Comparison of ENCODE assay signal across 10 cellular contexts in the genomic region with DNA sequence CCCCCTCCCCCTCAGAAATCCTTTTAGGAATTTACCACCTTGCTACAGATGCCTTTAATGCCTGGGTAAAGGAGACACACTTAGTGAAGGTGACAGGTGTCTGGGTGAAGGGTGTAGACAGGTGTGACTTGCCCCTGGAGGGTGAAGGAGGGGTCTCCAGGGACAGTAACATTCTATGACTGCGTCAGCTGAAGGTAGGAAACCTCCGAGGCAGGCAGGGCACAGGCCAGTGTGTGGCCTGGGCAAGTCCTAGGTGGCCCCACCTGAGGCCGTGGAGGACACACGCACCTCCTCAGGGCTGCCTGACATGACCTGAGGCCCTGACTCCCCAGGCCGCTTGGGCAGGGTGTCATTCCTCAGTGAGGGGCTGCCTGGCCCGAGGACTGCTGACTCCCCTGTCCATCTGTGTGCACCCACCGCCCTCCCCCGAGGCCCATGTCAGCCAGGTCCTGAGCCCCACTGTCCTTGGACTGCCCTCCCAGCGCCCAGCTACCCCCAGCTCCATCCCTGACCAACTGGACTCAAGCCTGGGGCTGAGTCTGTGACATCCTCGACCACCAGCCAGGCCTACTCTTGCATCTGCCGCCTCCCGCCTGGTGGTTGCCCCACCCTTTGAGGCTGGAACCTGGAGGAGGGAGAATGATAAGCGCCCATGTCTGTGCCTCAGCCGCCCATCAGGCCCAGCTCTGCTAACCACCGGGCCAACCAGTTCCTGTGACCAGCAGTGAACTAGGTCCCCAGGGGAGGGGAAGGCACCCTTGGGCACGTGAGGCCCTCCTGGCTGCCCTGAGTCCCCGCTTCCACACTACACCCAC. TPM values are rescaled to one million over a fixed set of nuclear protein-coding genes. Genes with fewer than 3 reads are reported as not detected.
A peak's percentile ranks its signal among the peaks of the same experiment; 100 is the strongest.
DNase-seq lines count a peak whose midpoint lies in the region; ATAC-seq and TF ChIP-seq lines count a peak whose summit lies in the region.
"Had no signal": no experiment of that assay in that cellular context is flagged by ENCODE, and none has a peak within 500 bp of the region (broad histone marks: within the 10 kb centered on the region; RNA-seq: fewer than 3 reads in every experiment).

No MANE protein-coding gene starts in this region.

- no peak overlapping the region for H2AK5ac ChIP-seq in trophoblast cell (ENCODE audit: low read length)

- TF ChIP-seq CTCF in GM06990 (IDR thresholded peaks at IDR 0.05; ENCODE audit: insufficient read depth, low read length, poor library complexity, severe bottlenecking) (no peak), OCI-LY1 (IDR thresholded peaks at IDR 0.05; ENCODE audit: low read length) (no peak), GM20000 (IDR thresholded peaks at IDR 0.05; ENCODE audit: extremely low read depth, missing control alignments) (no peak)

- H3K36me3 ChIP-seq in GM06990 (ENCODE audit: control insufficient read depth, insufficient read depth, low read length) (peaks cover 2% of the 10 kb centered on the region; the same call in 1 of the 2 replicates), OCI-LY1 (ENCODE audit: insufficient read depth, low read length) (no peaks in the 10 kb centered on the region), trophoblast cell (ENCODE audit: control insufficient read depth in 1 of 2, insufficient read depth in 2 of 2, low read length in 2 of 2) (peaks cover 4 to 8% of the 10 kb centered on the region in 2 experiments)

- H2BK5ac ChIP-seq in trophoblast cell (ENCODE audit: low read depth, low read length, poor library complexity): no peak overlapping the region

- no peak overlapping the region for H3K4ac ChIP-seq in trophoblast cell (ENCODE audit: low read depth, low read length)

- H2AFZ ChIP-seq in OCI-LY1 (ENCODE audit: low read length) (no peak overlapping the region), trophoblast cell (ENCODE audit: insufficient read depth, low read length, poor library complexity) (no peak overlapping the region)

- H3K14ac ChIP-seq in trophoblast cell (ENCODE audit: low read length): no peak overlapping the region

- H4K20me1 ChIP-seq in OCI-LY1 (ENCODE audit: insufficient read depth, low read length): no peaks in the 10 kb centered on the region

- H3K79me2 ChIP-seq in OCI-LY1 (ENCODE audit: insufficient read depth, low read length): no peaks in the 10 kb centered on the region
- H3K79me2 ChIP-seq in trophoblast cell (ENCODE audit: control insufficient read depth, insufficient read depth, low read length, poor library complexity): no peaks in the 10 kb centered on the region

- no peak overlapping the region for H3K23ac ChIP-seq in trophoblast cell (ENCODE audit: low read length)

- H3K4me1 ChIP-seq in OCI-LY1 (ENCODE audit: insufficient read depth, low read length, severe bottlenecking) (peaks cover 61% of the 10 kb centered on the region), trophoblast cell (ENCODE audit: control insufficient read depth in 1 of 2, insufficient read depth in 2 of 2, low read length in 2 of 2) (peaks cover 0 to 10% of the 10 kb centered on the region in 2 experiments)

- H3K9ac ChIP-seq in OCI-LY1 (ENCODE audit: low read length) (no peak overlapping the region), trophoblast cell (ENCODE audit: low read length) (no peak overlapping the region)

- no peak overlapping the region for H2BK120ac ChIP-seq in trophoblast cell (ENCODE audit: insufficient read depth, low read length, poor library complexity)

- H3K18ac ChIP-seq in trophoblast cell (ENCODE audit: low read length): no peak overlapping the region

- DNase-seq in GM06990 (ENCODE audit: extremely low read depth, insufficient read length) (peak; percentile 6), Right ventricle myocardium superior (peak; percentile 44), trophoblast cell (no peak), GM19240 (ENCODE audit: insufficient read length, low spot score) (no peak), GM20000 (ENCODE audit: low spot score) (no peak)
- DNase-seq: midbrain, T1000 had no signal

- H3F3A ChIP-seq in OCI-LY1 (ENCODE audit: insufficient read depth, low read length): no peaks in the 10 kb centered on the region

- no peaks in the 10 kb centered on the region for H3K79me1 ChIP-seq in trophoblast cell (ENCODE audit: low read length)

- H3K4me2 ChIP-seq in OCI-LY1 (ENCODE audit: low read length) (no peak overlapping the region), trophoblast cell (ENCODE audit: low read length) (no peak overlapping the region)

- H3K9me2 ChIP-seq in OCI-LY1 (ENCODE audit: low read depth, low read length): no peaks in the 10 kb centered on the region

- ATAC-seq in Right ventricle myocardium superior (ENCODE audit: poor library complexity): no peak
- no peak for ATAC-seq in GM18505 (IDR thresholded peaks at IDR 0.05; ENCODE audit: unreplicated experiment)
- ATAC-seq: gastroesophageal sphincter had no signal

- H3K27me3 ChIP-seq in GM06990 (replicated peaks; ENCODE audit: control insufficient read depth, insufficient read depth, low read length) (no peaks in the 10 kb centered on the region), OCI-LY1 (ENCODE audit: insufficient read depth, low read length) (no peaks in the 10 kb centered on the region), trophoblast cell (ENCODE audit: insufficient read depth, low read length) (no peaks in the 10 kb centered on the region)
- H3K27me3 ChIP-seq: gastroesophageal sphincter had no signal

- intact Hi-C loops in Right ventricle myocardium superior (cut with DNase I): no loop called here

- peak overlapping the region; percentile 27 for H4K8ac ChIP-seq in trophoblast cell (ENCODE audit: low read depth, low read length)

- H2BK12ac ChIP-seq in trophoblast cell (ENCODE audit: low read length): no peak overlapping the region

- H4K91ac ChIP-seq in trophoblast cell (ENCODE audit: low read depth, low read length): peak overlapping the region; percentile 17

- H3K9me3 ChIP-seq in OCI-LY1 (ENCODE audit: low read length): no peaks in the 10 kb centered on the region
- no peaks in the 10 kb centered on the region for H3K9me3 ChIP-seq in trophoblast cell (ENCODE audit: insufficient read depth, low read depth, low read length)
- H3K9me3 ChIP-seq: gastroesophageal sphincter had no signal

- H3K27ac ChIP-seq in OCI-LY1 (ENCODE audit: low read depth, low read length, poor library complexity, severe bottlenecking) (peak overlapping the region; percentile 3), trophoblast cell (ENCODE audit: low read depth, low read length) (no peak overlapping the region)
- H3K27ac ChIP-seq: gastroesophageal sphincter had no signal

- H4K12ac ChIP-seq in trophoblast cell (ENCODE audit: low read depth, low read length): no peak overlapping the region

- TF ChIP-seq POLR2A in GM18505 (IDR thresholded peaks at IDR 0.05; ENCODE audit: borderline replicate concordance, extremely low read depth, insufficient read depth, insufficient read length): no peak

- no CpG with 5 or more reads among the region's 17 CpGs for WGBS in trophoblast cell (ENCODE audit: extremely low coverage, insufficient coverage, insufficient read length)

- H3K4me3 ChIP-seq in GM06990 (replicated peaks; ENCODE audit: low read depth, low read length) (no peak overlapping the region), OCI-LY1 (ENCODE audit: low read depth, low read length, poor library complexity, severe bottlenecking) (no peak overlapping the region), trophoblast cell (ENCODE audit: low read depth, low read length) (no peak overlapping the region)
- H3K4me3 ChIP-seq: gastroesophageal sphincter had no signal

RNA-seq across cellular contexts. Expression of a gene that starts 18.4 kb away (rescaled TPM):
- total RNA-seq in Right ventricle myocardium superior: 27.5 TPM
- 20.3 and 21.4 TPM in 2 replicates for polyA plus RNA-seq in trophoblast cell (2013)

RNA-seq across cellular contexts. Expression of a gene that starts 19.7 kb away (rescaled TPM):
- 49.2 TPM for total RNA-seq in Right ventricle myocardium superior
- polyA plus RNA-seq in trophoblast cell (2013): 52.0 and 52.5 TPM in 2 replicates

RNA-seq across cellular contexts. Expression of a gene that starts 55.9 kb away (rescaled TPM):
- 0.56 TPM for total RNA-seq in Right ventricle myocardium superior
- polyA plus RNA-seq in trophoblast cell (2013): 0.37 and 0.44 TPM in 2 replicates

Comparison
In these comparisons a context has a peak if more than half of its experiments do, and no peak if none do; other contexts are left out.
1. DNase-seq: peak in GM06990 (single experiment) and Right ventricle myocardium superior (single experiment); none in trophoblast cell (0 of 2), GM19240 (single experiment) and GM20000 (single experiment).